12 cellular contexts compared by ENCODE assay signal in the genomic region with DNA sequence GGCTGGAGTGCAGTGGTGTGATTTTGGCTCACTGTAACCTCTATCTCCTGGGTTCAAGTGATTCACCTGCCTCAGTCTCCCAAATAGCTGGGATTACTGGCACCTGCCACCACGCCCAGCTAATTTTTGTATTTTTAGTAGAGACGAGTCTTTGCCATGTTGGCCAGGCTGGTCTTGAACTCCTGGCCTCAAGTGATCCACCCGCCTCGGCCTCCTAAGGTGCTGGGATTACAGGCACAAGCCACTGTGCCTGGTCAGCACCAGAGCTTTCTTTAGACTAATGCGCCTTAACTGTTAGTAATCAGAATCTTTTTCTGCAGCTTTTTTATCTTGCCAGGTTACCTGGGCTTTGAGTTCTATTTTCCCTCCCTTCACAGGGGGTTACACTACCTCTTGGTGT. TPM values are rescaled to one million over a fixed set of nuclear protein-coding genes. Genes with fewer than 3 reads are reported as not detected.
"Had no signal": no experiment of that assay in that cellular context is flagged by ENCODE, and none has a peak within 500 bp of the region (broad histone marks: within the 10 kb centered on the region; RNA-seq: fewer than 3 reads in every experiment).

No MANE protein-coding gene starts in this region.

- H3K27ac Mint-ChIP-seq: activated CD4-positive, alpha-beta T cell treated with anti-CD3 and anti-CD28 coated beads, Interleukin-2, amount 10 ng/mL, durations not matched to agents 7 days and 5 days; activated naive CD4-positive, alpha-beta T cell treated with anti-CD3 and anti-CD28 coated beads, Interleukin-2, amount 10 ng/mL, durations not matched to agents 7 days and 5 days; endodermal cell; immature natural killer cell; natural killer cell; progenitor cell of endocrine pancreas had no signal

- H3K9me3 Mint-ChIP-seq: activated CD4-positive, alpha-beta T cell treated with anti-CD3 and anti-CD28 coated beads, Interleukin-2, amount 10 ng/mL, durations not matched to agents 7 days and 5 days; activated naive CD4-positive, alpha-beta T cell treated with anti-CD3 and anti-CD28 coated beads, Interleukin-2, amount 10 ng/mL, durations not matched to agents 7 days and 5 days; endodermal cell; immature natural killer cell; natural killer cell had no signal

- H3K4me3 Mint-ChIP-seq: activated CD4-positive, alpha-beta T cell treated with anti-CD3 and anti-CD28 coated beads, Interleukin-2, amount 10 ng/mL, durations not matched to agents 7 days and 5 days; activated naive CD4-positive, alpha-beta T cell treated with anti-CD3 and anti-CD28 coated beads, Interleukin-2, amount 10 ng/mL, durations not matched to agents 7 days and 5 days; endodermal cell; immature natural killer cell; natural killer cell had no signal

- H3K4me1 Mint-ChIP-seq: activated naive CD4-positive, alpha-beta T cell treated with anti-CD3 and anti-CD28 coated beads, Interleukin-2, amount 10 ng/mL, durations not matched to agents 7 days and 5 days; immature natural killer cell; natural killer cell had no signal

- H3K36me3 Mint-ChIP-seq: activated naive CD4-positive, alpha-beta T cell treated with anti-CD3 and anti-CD28 coated beads, Interleukin-2, amount 10 ng/mL, durations not matched to agents 7 days and 5 days; immature natural killer cell; natural killer cell had no signal

- DNase-seq: activated CD4-positive, alpha-beta T cell treated with anti-CD3 and anti-CD28 coated beads, Interleukin-2, amount 10 ng/mL, durations not matched to agents 7 days and 5 days; activated naive CD4-positive, alpha-beta T cell treated with anti-CD3 and anti-CD28 coated beads, Interleukin-2, amount 10 ng/mL, durations not matched to agents 7 days and 5 days; amygdala; endodermal cell; immature natural killer cell; kidney glomerular epithelial cell; left lung; natural killer cell; spleen; stimulated activated CD4-positive, alpha-beta T cell treated with anti-CD3 and anti-CD28 coated beads, Interleukin-4, amount 100 ng/mL, for 1 hour; stimulated activated naive CD8-positive, alpha-beta T cell treated with anti-CD3 and anti-CD28 coated beads, Interleukin-15, Interleukin-2, amounts not matched to agents 100 U/mL and 50 U/mL, for 24 hours had no signal

RNA-seq across cellular contexts. Expression of a gene that starts 18.4 kb away (rescaled TPM):
- total RNA-seq: activated CD4-positive, alpha-beta T cell treated with anti-CD3 and anti-CD28 coated beads, Interleukin-2, amount 10 ng/mL, durations not matched to agents 7 days and 5 days had no signal
